ENCODE assay signal across 12 cellular contexts in the genomic region with DNA sequence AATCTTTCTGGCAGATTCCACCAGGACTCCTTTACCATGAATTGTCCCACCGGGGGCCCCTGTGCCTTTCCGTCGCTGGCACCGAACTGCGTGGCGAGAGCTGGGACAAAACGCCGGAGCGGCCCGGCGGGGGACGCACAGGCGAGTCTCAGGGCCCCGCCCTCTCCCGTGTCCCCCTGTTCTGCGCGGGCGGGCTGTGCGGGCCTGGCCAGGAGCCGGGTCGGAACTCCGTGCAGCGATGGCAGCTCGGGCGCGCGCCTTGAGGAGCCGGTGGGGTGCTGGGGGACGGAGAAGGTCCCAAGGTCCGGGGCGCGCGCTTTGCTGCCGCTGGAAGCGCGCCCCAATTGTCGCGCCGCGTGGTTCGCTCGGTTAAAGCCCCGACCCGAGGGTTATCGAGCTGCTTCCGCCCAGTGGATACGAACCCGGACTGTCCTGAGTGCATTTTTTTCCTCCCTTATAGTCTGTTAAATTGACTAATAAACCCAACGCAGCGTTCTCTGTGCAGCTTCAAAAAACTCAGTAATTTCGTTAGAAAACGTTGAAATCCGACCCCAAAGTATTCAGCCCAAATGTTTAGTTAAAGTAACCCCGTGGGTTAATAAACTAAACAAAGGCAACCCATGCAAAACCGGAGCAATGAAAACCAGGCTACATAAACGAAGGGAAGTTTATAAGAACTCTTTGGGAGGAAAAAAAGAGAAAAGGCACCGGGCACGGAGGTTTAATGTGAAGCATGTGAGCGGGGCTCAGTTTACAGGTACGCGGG.
DNase-seq lines count a peak whose midpoint lies in the region; ATAC-seq and TF ChIP-seq lines count a peak whose summit lies in the region.
"Had no signal": no experiment of that assay in that cellular context is flagged by ENCODE, and none has a peak within 500 bp of the region (broad histone marks: within the 10 kb centered on the region; RNA-seq: fewer than 3 reads in every experiment).

No MANE protein-coding gene starts in this region.

- in situ Hi-C loops in brain microvascular endothelial cell (cut with HindIII; ENCODE audit: low pct_ligation_motif_present, low sequenced_read_pairs): no loop called here

- no peaks in the 10 kb centered on the region for H3K36me3 ChIP-seq in cardiac muscle cell
- no peaks in the 10 kb centered on the region for H3K36me3 ChIP-seq in brain microvascular endothelial cell (replicated peaks)
- H3K36me3 ChIP-seq in mesodermal cell (ENCODE audit: control insufficient read depth, insufficient read depth, low read length): no peaks in the 10 kb centered on the region
- no peaks in the 10 kb centered on the region for H3K36me3 ChIP-seq in aorta (ENCODE audit: control insufficient read depth in 1 of 2, insufficient read depth in 2 of 2, low read length in 1 of 2)
- H3K36me3 ChIP-seq: heart right ventricle, uterus had no signal

- H3K27me3 ChIP-seq in cardiac muscle cell (peaks cover 100% of the 10 kb centered on the region), brain microvascular endothelial cell (replicated peaks) (no peaks in the 10 kb centered on the region), aorta (ENCODE audit: control insufficient read depth in 1 of 2, insufficient read depth in 2 of 2, low read length in 1 of 2) (no peaks in the 10 kb centered on the region), dorsolateral prefrontal cortex (peaks cover 22 to 100% (median 75%) of the 10 kb centered on the region in 45 donors)

- peak overlapping the region; percentile 6 for H3K4me3 ChIP-seq in cardiac muscle cell
- peak overlapping the region; percentile 22 for H3K4me3 ChIP-seq in brain microvascular endothelial cell (ENCODE audit: low read depth, low read length)
- peak overlapping the region; percentile 17 for H3K4me3 ChIP-seq in mesodermal cell (ENCODE audit: extremely low read depth, insufficient read depth, low read length, poor library complexity, severe bottlenecking)
- no peak overlapping the region for H3K4me3 ChIP-seq in aorta (ENCODE audit: low read length in 2 of 2)
- H3K4me3 ChIP-seq in dorsolateral prefrontal cortex: peak overlapping the region in 21 of 59 donors; percentile 1 to 46 (median 31)
- H3K4me3 ChIP-seq: K562, uterus had no signal

- H3K9me3 ChIP-seq in cardiac muscle cell (ENCODE audit: low read depth) (no peaks in the 10 kb centered on the region), mesodermal cell (ENCODE audit: control insufficient read depth, low read length) (no peaks in the 10 kb centered on the region), aorta (ENCODE audit: control insufficient read depth, low read length) (no peaks in the 10 kb centered on the region)
- H3K9me3 ChIP-seq: heart right ventricle, uterus had no signal

- ATAC-seq in Right ventricle myocardium superior (ENCODE audit: poor library complexity) (no peak), aorta (ENCODE audit: low FRiP score) (peak; percentile 42)
- ATAC-seq: K562 had no signal

- TF ChIP-seq CTCF in cardiac muscle cell (IDR thresholded peaks at IDR 0.05; ENCODE audit: low read depth, low read length): no peak
- no peak for TF ChIP-seq CTCF in brain microvascular endothelial cell (IDR thresholded peaks at IDR 0.05; ENCODE audit: low read depth, low read length, missing control alignments)
- TF ChIP-seq CTCF in dorsolateral prefrontal cortex (IDR thresholded peaks at IDR 0.05 in 54 of 56, conservative IDR thresholded peaks at IDR 0.05 in 2 of 56; ENCODE audit: low read depth in 1 of 56, partially characterized antibody in 56 of 56): no peak

- H3K27ac ChIP-seq in cardiac muscle cell (no peak overlapping the region), brain microvascular endothelial cell (no peak overlapping the region), mesodermal cell (ENCODE audit: low read depth, low read length, severe bottlenecking) (no peak overlapping the region), aorta (ENCODE audit: low read depth in 1 of 2, low read length in 2 of 2) (no peak overlapping the region), dorsolateral prefrontal cortex (no peak overlapping the region)
- H3K27ac ChIP-seq: heart right ventricle, uterus had no signal

- intact Hi-C loops in Right ventricle myocardium superior (cut with DNase I) (no loop called here), aorta (cut with DNase I) (loop anchor here in 1 of 2 donors (5.0 kb wide), 1 partner anchor 81 kb away; no protein-coding TSS in a partner anchor), dorsolateral prefrontal cortex (cut with DNase I) (loop anchor here in 1 of 2 donors (10.0 kb wide), 1 partner anchor 146 kb away; a partner anchor contains a TSS)

- H3K4me1 ChIP-seq in cardiac muscle cell (ENCODE audit: low read depth) (peaks cover 3% of the 10 kb centered on the region), mesodermal cell (ENCODE audit: control insufficient read depth, insufficient read depth, low read length, poor library complexity, severe bottlenecking) (peaks cover 36% of the 10 kb centered on the region), aorta (ENCODE audit: control insufficient read depth in 1 of 2, insufficient read depth in 2 of 2, low read length in 2 of 2) (no peaks in the 10 kb centered on the region)

- no peak for DNase-seq in cardiac muscle cell (ENCODE audit: low read depth in 1 of 2, low spot score in 1 of 2)
- no peak for DNase-seq in Right ventricle myocardium superior
- no peak for DNase-seq in brain microvascular endothelial cell
- no peak for DNase-seq in aorta
- no peak for DNase-seq in activated effector memory CD4-positive, alpha-beta T cell treated with anti-CD3 and anti-CD28 coated beads, Interleukin-2, amount 50 U/mL, for 16 hours
- no peak for DNase-seq in dorsolateral prefrontal cortex
- no peak for DNase-seq in stimulated activated CD4-positive, alpha-beta T cell treated with anti-CD3 and anti-CD28 coated beads, Interleukin-4, amount 100 ng/mL, for 4 hours
- DNase-seq: heart right ventricle, NCI-H2227 treated with DMSO at 0.1 percent for 48 hours, uterus had no signal

- 1 to 5% methylated on average over 38 to 53 of the region's 61 CpGs for whole genome bisulfite sequencing in mesodermal cell (ENCODE audit: insufficient coverage in 2 of 2), 2 experiments
- 13% methylated on average over 61 of the region's 61 CpGs for WGBS in aorta, 2 donors

Comparison
In these comparisons a context has a peak if more than half of its experiments do, and no peak if none do; other contexts are left out.
1. H3K4me3 ChIP-seq: peak in cardiac muscle cell (single experiment), brain microvascular endothelial cell (single experiment) and mesodermal cell (single experiment); none in aorta (0 of 2).